ENCODE assay signal across 10 cellular contexts in the genomic region with DNA sequence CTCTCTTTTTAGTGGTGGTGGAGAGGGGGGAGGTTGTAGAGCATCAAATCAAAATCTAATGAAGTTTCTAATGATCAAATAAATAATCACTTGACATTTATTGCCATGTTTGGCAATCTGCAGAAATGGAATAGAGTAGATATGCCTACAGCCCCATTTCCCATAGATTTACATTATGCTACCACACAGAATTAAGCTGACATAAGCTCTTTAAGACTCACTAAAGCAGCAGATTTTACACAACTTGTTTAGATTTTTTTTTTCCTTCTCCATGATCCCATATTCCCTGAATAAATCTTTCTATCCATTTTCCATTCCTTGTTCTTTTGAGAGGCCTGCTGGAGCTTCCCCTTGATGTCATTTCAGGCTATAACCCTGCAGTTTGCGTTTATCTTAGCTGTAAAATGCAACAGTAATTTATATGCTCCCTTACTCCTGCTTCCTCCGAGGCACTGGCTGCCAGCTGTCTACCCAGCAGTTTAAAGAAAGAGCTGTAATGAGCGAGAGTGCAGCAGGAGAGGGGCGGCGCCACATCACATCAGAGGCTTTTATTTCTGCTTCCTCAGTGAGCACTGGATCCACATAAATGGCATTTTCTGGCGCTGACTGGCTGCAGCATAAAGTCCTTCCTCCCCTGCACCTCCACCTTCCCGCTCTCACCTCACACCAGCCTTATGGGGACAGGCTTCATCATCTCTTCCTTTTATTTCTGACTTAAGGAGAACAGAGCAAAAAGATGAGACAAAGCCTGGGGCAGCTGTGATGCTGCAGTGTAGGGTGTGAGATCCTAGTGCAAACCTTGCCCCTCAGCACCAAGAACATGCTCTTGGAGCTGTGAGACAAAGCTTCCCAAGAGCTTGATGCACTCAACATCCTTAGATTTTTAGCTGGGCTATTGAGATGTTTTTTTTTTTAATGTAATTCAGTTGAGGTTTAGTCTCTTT.
A peak's percentile ranks its signal among the peaks of the same experiment; 100 is the strongest.
DNase-seq lines count a peak whose midpoint lies in the region; ATAC-seq, FAIRE-seq and TF ChIP-seq lines count a peak whose summit lies in the region.
"Had no signal": no experiment of that assay in that cellular context is flagged by ENCODE, and none has a peak within 500 bp of the region (broad histone marks: within the 10 kb centered on the region; RNA-seq: fewer than 3 reads in every experiment).

No MANE protein-coding gene starts in this region.

- ATAC-seq in GM19463 (IDR thresholded peaks at IDR 0.05; ENCODE audit: unreplicated experiment): no peak
- ATAC-seq in GM18868 (IDR thresholded peaks at IDR 0.05; ENCODE audit: unreplicated experiment): no peak
- ATAC-seq: activated CD8-positive, alpha-beta T cell treated with anti-CD3 and anti-CD28 coated beads, Interleukin-2, amount 10 ng/mL, durations not matched to agents 7 days and 5 days had no signal

- TF ChIP-seq POLR2A in H54 (IDR thresholded peaks at IDR 0.05; ENCODE audit: low read depth, low read length): no peak

- no peak for FAIRE-seq in H54 (lab: Jason Lieb, UNC)

- DNase-seq in Ammon's horn (ENCODE audit: low spot score): peak; percentile 84
- peak; percentile 62 for DNase-seq in NCI-H146 treated with DMSO at 0.1 percent for 48 hours (lab: John Stamatoyannopoulos, UW; ENCODE audit: unreplicated experiment)
- peak in 40 of 56 donors; percentile 1 to 77 (median 34) for DNase-seq in amygdala (lab: John Stamatoyannopoulos, UW)
- peak; percentile 78 for DNase-seq in left kidney (ENCODE audit: low read depth, low spot score)
- DNase-seq in stimulated activated CD4-positive, alpha-beta T cell treated with anti-CD3 and anti-CD28 coated beads, Interleukin-12 subunit alpha, Interleukin-12 subunit beta, amount 100 ng/mL, for 4 hours: no peak
- no peak for DNase-seq in H54 (ENCODE audit: insufficient read length, low spot score)
- DNase-seq: activated CD8-positive, alpha-beta T cell treated with anti-CD3 and anti-CD28 coated beads, Interleukin-2, amount 10 ng/mL, durations not matched to agents 7 days and 5 days; cortex of kidney had no signal

Comparison
In these comparisons a context has a peak if more than half of its experiments do, and no peak if none do; other contexts are left out.
1. DNase-seq: peak in Ammon's horn (single experiment), NCI-H146 treated with DMSO at 0.1 percent for 48 hours (single experiment), amygdala (40 of 56) and left kidney (single experiment); none in stimulated activated CD4-positive, alpha-beta T cell treated with anti-CD3 and anti-CD28 coated beads, Interleukin-12 subunit alpha, Interleukin-12 subunit beta, amount 100 ng/mL, for 4 hours (single experiment) and H54 (single experiment).